Comparison of ENCODE assay signal across 14 cellular contexts in the genomic region with DNA sequence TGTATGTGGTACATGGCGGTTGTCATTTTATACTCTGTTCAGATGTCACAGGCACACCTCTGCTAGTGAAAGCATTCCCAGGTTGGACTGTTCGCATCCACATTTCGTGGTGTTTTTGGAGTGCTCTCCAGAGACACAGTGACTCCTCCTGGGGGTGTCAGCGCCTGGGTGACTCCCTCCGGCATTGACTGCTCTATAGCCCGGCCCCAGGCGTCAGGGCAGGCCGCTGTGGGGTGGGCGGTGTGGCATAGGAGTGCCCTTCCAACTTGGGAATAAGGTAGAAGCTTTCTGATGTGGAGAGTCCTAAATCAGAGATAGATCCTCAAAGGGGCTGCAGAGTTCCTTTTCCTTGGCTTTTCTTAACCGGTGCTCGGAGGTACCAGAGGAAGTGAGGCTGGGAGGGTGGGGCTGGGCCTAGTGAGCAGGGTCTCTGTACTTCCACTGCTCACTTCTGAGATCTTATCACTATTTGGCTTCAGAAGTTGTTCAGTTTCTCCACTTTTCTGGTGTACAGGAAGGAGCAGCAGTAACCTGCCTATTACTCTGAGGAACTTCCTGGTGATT. TPM values are rescaled to one million over a fixed set of nuclear protein-coding genes. Genes with fewer than 3 reads are reported as not detected.
DNase-seq lines count a peak whose midpoint lies in the region; ATAC-seq and TF ChIP-seq lines count a peak whose summit lies in the region.
"Had no signal": no experiment of that assay in that cellular context is flagged by ENCODE, and none has a peak within 500 bp of the region (broad histone marks: within the 10 kb centered on the region; RNA-seq: fewer than 3 reads in every experiment).

No MANE protein-coding gene starts in this region.

- no peaks in the 10 kb centered on the region for H3K9me3 Mint-ChIP-seq in dendritic cell treated with granulocyte-macrophage colony-stimulating factor and Interleukin-4, amounts not matched to agents 40 ng/mL and 50 ng/mL, for 4 days
- no peaks in the 10 kb centered on the region for H3K9me3 Mint-ChIP-seq in naive thymus-derived CD8-positive, alpha-beta T cell
- H3K9me3 Mint-ChIP-seq in type B pancreatic cell = peaks cover 7% of the 10 kb centered on the region
- H3K9me3 Mint-ChIP-seq in stimulated activated effector memory CD8-positive, alpha-beta T cell treated with anti-CD3 and anti-CD28 coated beads, Interleukin-12 subunit alpha, Interleukin-12 subunit beta, amount 100 ng/mL, for 72 hours = no peaks in the 10 kb centered on the region
- H3K9me3 Mint-ChIP-seq: activated T-helper 1 cell treated with anti-CD3 and anti-CD28 coated beads, Interleukin-12 subunit alpha, Interleukin-12 subunit beta, Interleukin-2, Interleukin-4 antibody, amounts not matched to agents 30 ng/mL and 10 ng/mL and 1 ng/mL, durations not matched to agents 14 hours and 24 hours and 36 hours had no signal

- POLR2A ChIA-PET in naive thymus-derived CD8-positive, alpha-beta T cell (lab: Charles Lee) = interaction anchor here (1.0 kb wide), 1 partner anchor 10 kb away, joined by 3 read pairs; no protein-coding TSS in a partner anchor

- DNase-seq in cardiac muscle cell (ENCODE audit: low read depth in 1 of 2, low spot score in 1 of 2) (no peak), Right ventricle myocardium superior (no peak), type B pancreatic cell (ENCODE audit: extremely low spot score, unreplicated experiment) (no peak)
- DNase-seq in naive thymus-derived CD8-positive, alpha-beta T cell = peak in 2 of 10 donors; percentile 11 to 15
- no peak for DNase-seq in activated effector memory CD4-positive, alpha-beta T cell treated with anti-CD3 and anti-CD28 coated beads, Interleukin-2, amount 50 U/mL, for 16 hours
- no peak for DNase-seq in stimulated activated effector memory CD8-positive, alpha-beta T cell treated with anti-CD3 and anti-CD28 coated beads, Interleukin-12 subunit alpha, Interleukin-12 subunit beta, amount 100 ng/mL, for 72 hours (ENCODE audit: low spot score in 2 of 2)
- DNase-seq: DMS79 treated with DMSO at 0.1 percent for 48 hours, NCI-H446, thyroid gland had no signal

- H3K9me3 ChIP-seq in cardiac muscle cell (ENCODE audit: low read depth) = no peaks in the 10 kb centered on the region
- H3K9me3 ChIP-seq: thyroid gland had no signal

- TF ChIP-seq CTCF in cardiac muscle cell (IDR thresholded peaks at IDR 0.05; ENCODE audit: low read depth, low read length) (no peak), type B pancreatic cell (conservative IDR thresholded peaks at IDR 0.05) (no peak)

- H3K4me1 ChIP-seq in cardiac muscle cell (ENCODE audit: low read depth) = peaks cover 25% of the 10 kb centered on the region
- H3K4me1 ChIP-seq: parathyroid adenoma had no signal

- H3K4me3 ChIP-seq in cardiac muscle cell = no peak overlapping the region
- H3K4me3 ChIP-seq: thyroid gland had no signal

- peak overlapping the region; percentile 57 for H3K27ac ChIP-seq in cardiac muscle cell
- H3K27ac ChIP-seq: parathyroid adenoma, RWPE1 had no signal

- no peak for ATAC-seq in Right ventricle myocardium superior (ENCODE audit: poor library complexity)
- peak; percentile 49 to 62 for ATAC-seq in naive thymus-derived CD8-positive, alpha-beta T cell
- no peak for ATAC-seq in HG03469 (IDR thresholded peaks at IDR 0.05; ENCODE audit: unreplicated experiment)
- no peak for ATAC-seq in stimulated activated effector memory CD8-positive, alpha-beta T cell treated with anti-CD3 and anti-CD28 coated beads, Interleukin-12 subunit alpha, Interleukin-12 subunit beta, amount 100 ng/mL, for 72 hours

- H3K27me3 ChIP-seq in cardiac muscle cell = no peaks in the 10 kb centered on the region
- H3K27me3 ChIP-seq: thyroid gland had no signal

- no peaks in the 10 kb centered on the region for H3K36me3 Mint-ChIP-seq in dendritic cell treated with granulocyte-macrophage colony-stimulating factor and Interleukin-4, amounts not matched to agents 40 ng/mL and 50 ng/mL, for 4 days (ENCODE audit: low read depth)
- no peaks in the 10 kb centered on the region for H3K36me3 Mint-ChIP-seq in naive thymus-derived CD8-positive, alpha-beta T cell
- H3K36me3 Mint-ChIP-seq in type B pancreatic cell = peaks cover 10% of the 10 kb centered on the region
- H3K36me3 Mint-ChIP-seq in stimulated activated effector memory CD8-positive, alpha-beta T cell treated with anti-CD3 and anti-CD28 coated beads, Interleukin-12 subunit alpha, Interleukin-12 subunit beta, amount 100 ng/mL, for 72 hours = no peaks in the 10 kb centered on the region

- intact Hi-C loops in Right ventricle myocardium superior (cut with DNase I) = no loop called here
- intact Hi-C loops in dendritic cell treated with granulocyte-macrophage colony-stimulating factor and Interleukin-4, amounts not matched to agents 40 ng/mL and 50 ng/mL, for 4 days (cut with micrococcal nuclease) = no loop called here

- H3K27ac Mint-ChIP-seq in dendritic cell treated with granulocyte-macrophage colony-stimulating factor and Interleukin-4, amounts not matched to agents 40 ng/mL and 50 ng/mL, for 4 days = peak overlapping the region; percentile 37
- peak overlapping the region in 9 of 10 donors; percentile 34 to 92 (median 70) for H3K27ac Mint-ChIP-seq in naive thymus-derived CD8-positive, alpha-beta T cell
- H3K27ac Mint-ChIP-seq in type B pancreatic cell = peak overlapping the region; percentile 23
- H3K27ac Mint-ChIP-seq in stimulated activated effector memory CD8-positive, alpha-beta T cell treated with anti-CD3 and anti-CD28 coated beads, Interleukin-12 subunit alpha, Interleukin-12 subunit beta, amount 100 ng/mL, for 72 hours = no peak overlapping the region
- H3K27ac Mint-ChIP-seq: activated T-helper 1 cell treated with anti-CD3 and anti-CD28 coated beads, Interleukin-12 subunit alpha, Interleukin-12 subunit beta, Interleukin-2, Interleukin-4 antibody, amounts not matched to agents 30 ng/mL and 10 ng/mL and 1 ng/mL, durations not matched to agents 14 hours and 24 hours and 36 hours had no signal

- no peaks in the 10 kb centered on the region for H3K36me3 ChIP-seq in cardiac muscle cell
- H3K36me3 ChIP-seq: thyroid gland had no signal

- H3K4me3 Mint-ChIP-seq in dendritic cell treated with granulocyte-macrophage colony-stimulating factor and Interleukin-4, amounts not matched to agents 40 ng/mL and 50 ng/mL, for 4 days = no peak overlapping the region
- peak overlapping the region in 8 of 10 donors; percentile 43 to 68 (median 59) for H3K4me3 Mint-ChIP-seq in naive thymus-derived CD8-positive, alpha-beta T cell
- no peak overlapping the region for H3K4me3 Mint-ChIP-seq in type B pancreatic cell
- no peak overlapping the region for H3K4me3 Mint-ChIP-seq in stimulated activated effector memory CD8-positive, alpha-beta T cell treated with anti-CD3 and anti-CD28 coated beads, Interleukin-12 subunit alpha, Interleukin-12 subunit beta, amount 100 ng/mL, for 72 hours
- H3K4me3 Mint-ChIP-seq: activated T-helper 1 cell treated with anti-CD3 and anti-CD28 coated beads, Interleukin-12 subunit alpha, Interleukin-12 subunit beta, Interleukin-2, Interleukin-4 antibody, amounts not matched to agents 30 ng/mL and 10 ng/mL and 1 ng/mL, durations not matched to agents 14 hours and 24 hours and 36 hours had no signal

- H3K4me1 Mint-ChIP-seq in dendritic cell treated with granulocyte-macrophage colony-stimulating factor and Interleukin-4, amounts not matched to agents 40 ng/mL and 50 ng/mL, for 4 days (ENCODE audit: low read depth) = peaks cover 57% of the 10 kb centered on the region
- H3K4me1 Mint-ChIP-seq in naive thymus-derived CD8-positive, alpha-beta T cell = peaks cover 38 to 90% (median 78%) of the 10 kb centered on the region in 4 donors
- peaks cover 48% of the 10 kb centered on the region for H3K4me1 Mint-ChIP-seq in type B pancreatic cell (ENCODE audit: unreplicated experiment)
- peaks cover 50% of the 10 kb centered on the region for H3K4me1 Mint-ChIP-seq in stimulated activated effector memory CD8-positive, alpha-beta T cell treated with anti-CD3 and anti-CD28 coated beads, Interleukin-12 subunit alpha, Interleukin-12 subunit beta, amount 100 ng/mL, for 72 hours

- no peaks in the 10 kb centered on the region for H3K27me3 Mint-ChIP-seq in dendritic cell treated with granulocyte-macrophage colony-stimulating factor and Interleukin-4, amounts not matched to agents 40 ng/mL and 50 ng/mL, for 4 days
- H3K27me3 Mint-ChIP-seq in naive thymus-derived CD8-positive, alpha-beta T cell = no peaks in the 10 kb centered on the region
- no peaks in the 10 kb centered on the region for H3K27me3 Mint-ChIP-seq in type B pancreatic cell

RNA-seq across cellular contexts. Expression of gene CCNY, which starts 32.3 kb away (rescaled TPM):
- total RNA-seq in cardiac muscle cell (38.9 and 52.3 TPM in 2 replicates), Right ventricle myocardium superior (92.7 TPM), type B pancreatic cell (ENCODE audit: low replicate concordance) (74.6 and 81.6 TPM in 2 replicates)
- polyA plus RNA-seq in cardiac muscle cell = 79.9 and 84.7 TPM in 2 replicates
- total RNA-seq in naive thymus-derived CD8-positive, alpha-beta T cell = 10 to 100 TPM; 72.6 to 78.6 TPM
- polyA plus RNA-seq in naive thymus-derived CD8-positive, alpha-beta T cell = 10 to 100 TPM; 11.0 to 25.5 (median 24.0) TPM

Comparison
In these comparisons a context has a peak if more than half of its experiments do, and no peak if none do; other contexts are left out.
1. ATAC-seq: peak in naive thymus-derived CD8-positive, alpha-beta T cell (2 of 2); none in Right ventricle myocardium superior (single experiment), HG03469 (single experiment) and stimulated activated effector memory CD8-positive, alpha-beta T cell treated with anti-CD3 and anti-CD28 coated beads, Interleukin-12 subunit alpha, Interleukin-12 subunit beta, amount 100 ng/mL, for 72 hours (single experiment).
2. H3K4me3 Mint-ChIP-seq: peak in naive thymus-derived CD8-positive, alpha-beta T cell (8 of 10); none in dendritic cell treated with granulocyte-macrophage colony-stimulating factor and Interleukin-4, amounts not matched to agents 40 ng/mL and 50 ng/mL, for 4 days (single experiment), type B pancreatic cell (single experiment) and stimulated activated effector memory CD8-positive, alpha-beta T cell treated with anti-CD3 and anti-CD28 coated beads, Interleukin-12 subunit alpha, Interleukin-12 subunit beta, amount 100 ng/mL, for 72 hours (single experiment).